Comparison of ENCODE assay signal across 1 cellular context in genomic region chr12:6133642-6134041, GRCh38.
TF ChIP-seq lines count a peak whose summit lies in the region.

No MANE protein-coding gene starts in this region.

TF ChIP-seq in K562, 482 proteins besides CTCF, POLR2A, EP300 and RAD21 (continued from another document):
- TF ChIP-seq BCLAF1 (IDR thresholded peaks at IDR 0.05; ENCODE audit: borderline replicate concordance in 1 of 2, control insufficient read depth in 1 of 2, low read depth in 2 of 2, low read length in 1 of 2) (no peak), RNF2 (IDR thresholded peaks at IDR 0.05) (no peak), C11orf30 (IDR thresholded peaks at IDR 0.05; ENCODE audit: low read depth) (peak; percentile 95), HIVEP1 (CRISPR knock-in tag; IDR thresholded peaks at IDR 0.05) (no peak), SAP30 (IDR thresholded peaks at IDR 0.05; ENCODE audit: borderline replicate concordance, insufficient read depth, low read depth, low read length, poor library complexity, severe bottlenecking) (no peak), NKRF (IDR thresholded peaks at IDR 0.05; ENCODE audit: borderline replicate concordance) (no peak), MAFK (IDR thresholded peaks at IDR 0.05; ENCODE audit: low read length) (peak; percentile 100), MAFF (IDR thresholded peaks at IDR 0.05; ENCODE audit: low read length) (peak; percentile 99), FOXJ2 (tag; IDR thresholded peaks at IDR 0.05) (no peak), ETS1 (conservative IDR thresholded peaks at IDR 0.05; ENCODE audit: control insufficient read depth, low read depth, low read length) (no peak), ZBTB43 (CRISPR knock-in tag; IDR thresholded peaks at IDR 0.05) (no peak), HSF4 (CRISPR knock-in tag; IDR thresholded peaks at IDR 0.05; ENCODE audit: borderline replicate concordance) (no peak), TCF7 (IDR thresholded peaks at IDR 0.05; ENCODE audit: borderline replicate concordance) (no peak), PHF8 (IDR thresholded peaks at IDR 0.05; ENCODE audit: borderline replicate concordance, low read length) (no peak), STAG1 (CRISPR knock-in tag; IDR thresholded peaks at IDR 0.05; ENCODE audit: borderline replicate concordance) (no peak), ZKSCAN3 (CRISPR knock-in tag; IDR thresholded peaks at IDR 0.05) (no peak), SIRT6 (IDR thresholded peaks at IDR 0.05; ENCODE audit: low read depth, low read length) (no peak), E4F1 (CRISPR knock-in tag; IDR thresholded peaks at IDR 0.05; ENCODE audit: borderline replicate concordance) (no peak), XRCC3 (IDR thresholded peaks at IDR 0.05) (no peak), ZNF316 (IDR thresholded peaks at IDR 0.05) (peak; percentile 97), NONO (IDR thresholded peaks at IDR 0.05; ENCODE audit: low read depth in 2 of 2, low read length in 1 of 2) (no peak), GABPB2 (CRISPR knock-in tag; conservative IDR thresholded peaks at IDR 0.05) (no peak), ZNF77 (CRISPR knock-in tag; IDR thresholded peaks at IDR 0.05) (no peak), NCOA2 (IDR thresholded peaks at IDR 0.05; ENCODE audit: partially characterized antibody in 2 of 2) (no peak), CBX2 (IDR thresholded peaks at IDR 0.05; ENCODE audit: insufficient read depth, low read length, poor library complexity, severe bottlenecking) (no peak), NCOA4 (IDR thresholded peaks at IDR 0.05; ENCODE audit: partially characterized antibody) (no peak), MAFG (tag; conservative IDR thresholded peaks at IDR 0.05) (peak; percentile 95), MEIS2 (IDR thresholded peaks at IDR 0.05; ENCODE audit: partially characterized antibody) (no peak)
- TF ChIP-seq, protein P1, sequence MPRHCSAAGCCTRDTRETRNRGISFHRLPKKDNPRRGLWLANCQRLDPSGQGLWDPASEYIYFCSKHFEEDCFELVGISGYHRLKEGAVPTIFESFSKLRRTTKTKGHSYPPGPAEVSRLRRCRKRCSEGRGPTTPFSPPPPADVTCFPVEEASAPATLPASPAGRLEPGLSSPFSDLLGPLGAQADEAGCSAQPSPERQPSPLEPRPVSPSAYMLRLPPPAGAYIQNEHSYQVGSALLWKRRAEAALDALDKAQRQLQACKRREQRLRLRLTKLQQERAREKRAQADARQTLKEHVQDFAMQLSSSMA (CRISPR knock-in tag; IDR thresholded peaks at IDR 0.05) = no peak
- TF ChIP-seq, protein P2, sequence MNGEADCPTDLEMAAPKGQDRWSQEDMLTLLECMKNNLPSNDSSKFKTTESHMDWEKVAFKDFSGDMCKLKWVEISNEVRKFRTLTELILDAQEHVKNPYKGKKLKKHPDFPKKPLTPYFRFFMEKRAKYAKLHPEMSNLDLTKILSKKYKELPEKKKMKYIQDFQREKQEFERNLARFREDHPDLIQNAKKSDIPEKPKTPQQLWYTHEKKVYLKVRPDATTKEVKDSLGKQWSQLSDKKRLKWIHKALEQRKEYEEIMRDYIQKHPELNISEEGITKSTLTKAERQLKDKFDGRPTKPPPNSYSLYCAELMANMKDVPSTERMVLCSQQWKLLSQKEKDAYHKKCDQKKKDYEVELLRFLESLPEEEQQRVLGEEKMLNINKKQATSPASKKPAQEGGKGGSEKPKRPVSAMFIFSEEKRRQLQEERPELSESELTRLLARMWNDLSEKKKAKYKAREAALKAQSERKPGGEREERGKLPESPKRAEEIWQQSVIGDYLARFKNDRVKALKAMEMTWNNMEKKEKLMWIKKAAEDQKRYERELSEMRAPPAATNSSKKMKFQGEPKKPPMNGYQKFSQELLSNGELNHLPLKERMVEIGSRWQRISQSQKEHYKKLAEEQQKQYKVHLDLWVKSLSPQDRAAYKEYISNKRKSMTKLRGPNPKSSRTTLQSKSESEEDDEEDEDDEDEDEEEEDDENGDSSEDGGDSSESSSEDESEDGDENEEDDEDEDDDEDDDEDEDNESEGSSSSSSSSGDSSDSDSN (IDR thresholded peaks at IDR 0.05; ENCODE audit: borderline replicate concordance in 1 of 2, low read depth in 2 of 2, low read length in 2 of 2) = no peak
- TF ChIP-seq, protein P3, sequence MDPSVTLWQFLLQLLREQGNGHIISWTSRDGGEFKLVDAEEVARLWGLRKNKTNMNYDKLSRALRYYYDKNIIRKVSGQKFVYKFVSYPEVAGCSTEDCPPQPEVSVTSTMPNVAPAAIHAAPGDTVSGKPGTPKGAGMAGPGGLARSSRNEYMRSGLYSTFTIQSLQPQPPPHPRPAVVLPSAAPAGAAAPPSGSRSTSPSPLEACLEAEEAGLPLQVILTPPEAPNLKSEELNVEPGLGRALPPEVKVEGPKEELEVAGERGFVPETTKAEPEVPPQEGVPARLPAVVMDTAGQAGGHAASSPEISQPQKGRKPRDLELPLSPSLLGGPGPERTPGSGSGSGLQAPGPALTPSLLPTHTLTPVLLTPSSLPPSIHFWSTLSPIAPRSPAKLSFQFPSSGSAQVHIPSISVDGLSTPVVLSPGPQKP (CRISPR knock-in tag; IDR thresholded peaks at IDR 0.05) = no peak
- TF ChIP-seq, protein P4, sequence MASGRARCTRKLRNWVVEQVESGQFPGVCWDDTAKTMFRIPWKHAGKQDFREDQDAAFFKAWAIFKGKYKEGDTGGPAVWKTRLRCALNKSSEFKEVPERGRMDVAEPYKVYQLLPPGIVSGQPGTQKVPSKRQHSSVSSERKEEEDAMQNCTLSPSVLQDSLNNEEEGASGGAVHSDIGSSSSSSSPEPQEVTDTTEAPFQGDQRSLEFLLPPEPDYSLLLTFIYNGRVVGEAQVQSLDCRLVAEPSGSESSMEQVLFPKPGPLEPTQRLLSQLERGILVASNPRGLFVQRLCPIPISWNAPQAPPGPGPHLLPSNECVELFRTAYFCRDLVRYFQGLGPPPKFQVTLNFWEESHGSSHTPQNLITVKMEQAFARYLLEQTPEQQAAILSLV (tag; IDR thresholded peaks at IDR 0.05) = no peak
